ENCODE assay signal across 16 cellular contexts in genomic region chr10:29356931-29357330, GRCh38.
"Had no signal": no experiment of that assay in that cellular context is flagged by ENCODE, and none has a peak within 500 bp of the region (broad histone marks: within the 10 kb centered on the region; RNA-seq: fewer than 3 reads in every experiment).

No MANE protein-coding gene starts in this region.

- H3K4me3 Mint-ChIP-seq: dendritic cell treated with granulocyte-macrophage colony-stimulating factor and Interleukin-4, amounts not matched to agents 40 ng/mL and 50 ng/mL, for 4 days; effector memory CD8-positive, alpha-beta T cell; naive thymus-derived CD8-positive, alpha-beta T cell; stimulated activated naive CD8-positive, alpha-beta T cell treated with anti-CD3 and anti-CD28 coated beads, Interleukin-15, Interleukin-2, amounts not matched to agents 100 ng/mL and 50 ng/mL, for 24 hours had no signal

- DNase-seq: activated CD4-positive, alpha-beta T cell treated with anti-CD3 and anti-CD28 coated beads, Interleukin-2, amount 50 U/mL, for 1 hour; activated naive CD4-positive, alpha-beta T cell treated with anti-CD3 and anti-CD28 coated beads, Interleukin-2, amount 50 U/mL, for 16 hours; adrenal gland; brain microvascular endothelial cell; cerebellar nuclear complex; effector memory CD8-positive, alpha-beta T cell; hypothalamus; mucosa of descending colon; naive thymus-derived CD8-positive, alpha-beta T cell; nucleus accumbens; stimulated activated CD4-positive, alpha-beta T cell treated with anti-CD3 and anti-CD28 coated beads, Interleukin-2, amount 100 ng/mL, for 48 hours; T-helper 2 cell; testis had no signal

- H3K36me3 Mint-ChIP-seq: naive thymus-derived CD8-positive, alpha-beta T cell had no signal

- H3K9me3 ChIP-seq: adrenal gland, mucosa of descending colon, testis had no signal

- H3K4me1 ChIP-seq: adrenal gland had no signal

- H3K27me3 ChIP-seq: adrenal gland, brain microvascular endothelial cell, testis had no signal

- H3K4me3 ChIP-seq: adrenal gland, mucosa of descending colon, testis had no signal

- ATAC-seq: effector memory CD8-positive, alpha-beta T cell; mucosa of descending colon; naive thymus-derived CD8-positive, alpha-beta T cell had no signal

- H3K36me3 ChIP-seq: adrenal gland, brain microvascular endothelial cell had no signal

- H3K27ac Mint-ChIP-seq: activated T-helper 2 cell treated with anti-CD3 and anti-CD28 coated beads, Interferon-gamma antibody, Interleukin-2, Interleukin-4, amounts not matched to agents 10 μg/mL and 5 μg/mL and 100 μg/mL, durations not matched to agents 14 hours and 24 hours and 36 hours; dendritic cell treated with granulocyte-macrophage colony-stimulating factor and Interleukin-4, amounts not matched to agents 40 ng/mL and 50 ng/mL, for 4 days; effector memory CD8-positive, alpha-beta T cell; naive thymus-derived CD8-positive, alpha-beta T cell; stimulated activated naive CD8-positive, alpha-beta T cell treated with anti-CD3 and anti-CD28 coated beads, Interleukin-15, Interleukin-2, amounts not matched to agents 100 ng/mL and 50 ng/mL, for 24 hours had no signal

- H3K27ac ChIP-seq: adrenal gland, brain microvascular endothelial cell, testis had no signal

- H3K27me3 Mint-ChIP-seq: dendritic cell treated with granulocyte-macrophage colony-stimulating factor and Interleukin-4, amounts not matched to agents 40 ng/mL and 50 ng/mL, for 4 days; stimulated activated naive CD8-positive, alpha-beta T cell treated with anti-CD3 and anti-CD28 coated beads, Interleukin-15, Interleukin-2, amounts not matched to agents 100 ng/mL and 50 ng/mL, for 24 hours had no signal

- H3K9me3 Mint-ChIP-seq: activated T-helper 2 cell treated with anti-CD3 and anti-CD28 coated beads, Interferon-gamma antibody, Interleukin-2, Interleukin-4, amounts not matched to agents 10 μg/mL and 5 μg/mL and 100 μg/mL, durations not matched to agents 14 hours and 24 hours and 36 hours; dendritic cell treated with granulocyte-macrophage colony-stimulating factor and Interleukin-4, amounts not matched to agents 40 ng/mL and 50 ng/mL, for 4 days; effector memory CD8-positive, alpha-beta T cell; naive thymus-derived CD8-positive, alpha-beta T cell; stimulated activated naive CD8-positive, alpha-beta T cell treated with anti-CD3 and anti-CD28 coated beads, Interleukin-15, Interleukin-2, amounts not matched to agents 100 ng/mL and 50 ng/mL, for 24 hours had no signal
